ENCODE assay signal across 8 cellular contexts in the genomic region with DNA sequence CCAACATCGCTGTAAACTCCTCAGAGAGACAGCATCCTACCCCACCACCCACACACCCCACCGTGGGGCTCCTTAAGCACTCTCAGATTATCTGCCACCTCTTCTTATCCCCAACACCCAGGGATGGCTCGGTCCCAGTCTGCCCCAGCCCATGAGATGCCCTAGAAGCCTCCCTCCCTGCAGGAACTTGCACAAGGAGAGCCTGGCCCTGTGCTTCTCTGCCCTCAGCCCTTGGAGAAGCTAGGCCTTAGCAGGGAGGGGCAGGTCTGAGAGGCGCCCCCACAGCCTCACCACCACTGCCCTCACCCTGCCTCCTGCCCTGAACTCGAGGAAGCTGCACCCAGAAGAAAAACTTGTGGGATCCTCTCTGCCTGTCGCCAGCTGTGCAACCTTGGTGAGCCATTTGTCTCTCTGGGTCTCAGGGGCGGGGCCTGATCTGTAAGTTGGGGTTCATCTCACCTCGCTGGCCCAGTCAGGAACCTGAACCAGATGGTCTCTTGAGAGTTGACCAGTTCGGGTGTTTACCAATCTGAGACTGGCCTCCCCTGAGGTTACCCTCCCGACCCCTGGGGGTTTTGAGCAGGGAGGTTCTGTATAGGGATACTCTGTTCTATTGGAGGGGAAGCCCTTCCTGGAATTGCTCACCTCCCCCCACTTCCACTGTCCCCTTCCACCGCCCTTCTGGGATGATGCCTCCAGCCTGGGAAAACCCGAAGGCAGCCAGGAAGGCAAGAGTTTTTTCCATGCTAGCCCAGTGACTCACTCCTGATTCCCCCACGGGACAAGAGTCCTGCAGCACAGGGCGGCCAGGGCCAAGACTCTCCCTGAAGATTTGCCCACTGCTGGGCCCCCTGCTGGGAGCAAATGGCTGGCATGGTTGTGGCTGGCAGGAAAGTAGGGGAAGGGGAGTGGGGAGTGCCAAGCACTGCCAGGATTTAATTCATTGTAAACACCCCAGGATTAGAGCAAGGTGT. TPM values are rescaled to one million over a fixed set of nuclear protein-coding genes. Genes with fewer than 3 reads are reported as not detected.
DNase-seq lines count a peak whose midpoint lies in the region; ATAC-seq and TF ChIP-seq lines count a peak whose summit lies in the region.

A gene with protein sequence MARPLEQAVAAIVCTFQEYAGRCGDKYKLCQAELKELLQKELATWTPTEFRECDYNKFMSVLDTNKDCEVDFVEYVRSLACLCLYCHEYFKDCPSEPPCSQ (minus strand): TSS at position 537 of the 974 bp plus-strand sequence. CDS start 773 bp downstream, outside the sequence.

- no peaks in the 10 kb centered on the region for H3K9me3 Mint-ChIP-seq in neural crest cell

- peaks cover 8% of the 10 kb centered on the region for H3K36me3 ChIP-seq in MG63

- H3K27me3 Mint-ChIP-seq in neural crest cell (ENCODE audit: low read depth) = no peaks in the 10 kb centered on the region

- no peaks in the 10 kb centered on the region for H3K9me3 ChIP-seq in MG63

- H3K4me1 Mint-ChIP-seq in neural crest cell = peaks cover 64% of the 10 kb centered on the region

- no peak for ATAC-seq in HG02610 (IDR thresholded peaks at IDR 0.05; ENCODE audit: unreplicated experiment)

- no peaks in the 10 kb centered on the region for H3K36me3 Mint-ChIP-seq in neural crest cell (ENCODE audit: low read depth)

- TF ChIP-seq CTCF in AG10803 (conservative IDR thresholded peaks at IDR 0.05; ENCODE audit: low read length) = peak; percentile 43
- peak; percentile 58 for TF ChIP-seq CTCF in epithelial cell of proximal tubule (conservative IDR thresholded peaks at IDR 0.05; ENCODE audit: low read depth, low read length)
- TF ChIP-seq CTCF in neural crest cell (conservative IDR thresholded peaks at IDR 0.05) = no peak

- H3K4me3 ChIP-seq in AG10803 (ENCODE audit: low read length) = peak within 1 kb of the TSS; percentile 8; the same call in 1 of the 2 replicates
- H3K4me3 ChIP-seq in MG63 = no peak within 1 kb of the TSS
- H3K4me3 ChIP-seq in epithelial cell of proximal tubule (ENCODE audit: low read depth, low read length) = no peak within 1 kb of the TSS

- peak within 1 kb of the TSS; percentile 38 for H3K4me3 Mint-ChIP-seq in neural crest cell

- DNase-seq in AG10803 (ENCODE audit: low read depth) (peak; percentile 92), MG63 (peak; percentile 96), epithelial cell of proximal tubule (ENCODE audit: low read depth) (peak; percentile 82), neural crest cell (ENCODE audit: low read depth, low spot score) (no peak), NCI-H1092 treated with DMSO at 0.1 percent for 48 hours (lab: John Stamatoyannopoulos, UW) (no peak)
- DNase-seq in activated T-cell treated with anti-CD3 and anti-CD28 coated beads, Interleukin-2, amount 50 U/mL, for 1 hour = no peak
- DNase-seq in activated effector memory CD4-positive, alpha-beta T cell treated with Interleukin-2 at 50 U/mL for 16 hours = no peak

- H3K27ac Mint-ChIP-seq in neural crest cell (ENCODE audit: unreplicated experiment) = peak within 1 kb of the TSS; percentile 75

- no peaks in the 10 kb centered on the region for H3K27me3 ChIP-seq in MG63

RNA-seq across cellular contexts. Expression of the gene that starts here (rescaled TPM):
- total RNA-seq in MG63 (2014; rRNA removed; shearing (Covaris generic); ENCODE audit: low replicate concordance) = 0.81 and 3.4 TPM in 2 replicates
- total RNA-seq in epithelial cell of proximal tubule (10.2 and 27.6 TPM in 2 replicates), neural crest cell (not detected in 2 replicates)

Comparison
In these comparisons a context has a peak if more than half of its experiments do, and no peak if none do; other contexts are left out.
1. DNase-seq: peak in AG10803 (single experiment), MG63 (single experiment) and epithelial cell of proximal tubule (single experiment); none in neural crest cell (single experiment), activated T-cell treated with anti-CD3 and anti-CD28 coated beads, Interleukin-2, amount 50 U/mL, for 1 hour (single experiment), NCI-H1092 treated with DMSO at 0.1 percent for 48 hours (single experiment) and activated effector memory CD4-positive, alpha-beta T cell treated with Interleukin-2 at 50 U/mL for 16 hours (single experiment).